In genomic region chr16:11583889-11584565, GRCh38 we compare ENCODE assay signal across 8 cellular contexts. TPM values are rescaled to one million over a fixed set of nuclear protein-coding genes. Genes with fewer than 3 reads are reported as not detected.
DNase-seq lines count a peak whose midpoint lies in the region; ATAC-seq and TF ChIP-seq lines count a peak whose summit lies in the region.

No MANE protein-coding gene starts in this region.

- peaks cover 0 to 78% (median 20%) of the 10 kb centered on the region in 12 donors for H3K4me1 ChIP-seq in heart left ventricle
- H3K4me1 ChIP-seq in transverse colon: peaks cover 6 to 68% (median 48%) of the 10 kb centered on the region in 4 donors

- H3K27ac ChIP-seq in heart left ventricle (peak overlapping the region in 10 of 12 donors; percentile 22 to 98 (median 39)), transverse colon (peak overlapping the region; percentile 91 to 95 (median 92))

- 30 to 44% (median 35%) methylated on average over 7 of the region's 7 CpGs for WGBS in heart left ventricle, 4 donors
- WGBS in transverse colon (ENCODE audit: low coverage in 1 of 2), 2 donors: 18% methylated on average over 7 of the region's 7 CpGs; no CpG with 5 or more reads in 1 of the 2 donors

- peaks cover 55% of the 10 kb centered on the region for H3K4me1 Mint-ChIP-seq in activated CD4-positive, alpha-beta memory T cell treated with anti-CD3 and anti-CD28 coated beads for 36 hours (ENCODE audit: low read depth)
- peaks cover 66 to 76% of the 10 kb centered on the region in 2 donors for H3K4me1 Mint-ChIP-seq in immature natural killer cell

- H3K4me3 Mint-ChIP-seq in activated CD4-positive, alpha-beta memory T cell treated with anti-CD3 and anti-CD28 coated beads for 36 hours: peak overlapping the region; percentile 90
- peak overlapping the region; percentile 95 to 100 (median 97) for H3K4me3 Mint-ChIP-seq in immature natural killer cell

- no peaks in the 10 kb centered on the region for H3K9me3 Mint-ChIP-seq in activated CD4-positive, alpha-beta memory T cell treated with anti-CD3 and anti-CD28 coated beads for 36 hours
- H3K9me3 Mint-ChIP-seq in immature natural killer cell: no peaks in the 10 kb centered on the region

- CTCF ChIA-PET in activated CD4-positive, alpha-beta memory T cell treated with anti-CD3 and anti-CD28 coated beads for 36 hours (lab: Charles Lee): interaction anchor here (0.6 to 2.1 kb wide), 8 partner anchors 24 to 619 kb away, joined by 3 to 7 read pairs (median 4); partner anchors contain the start of gene ZC3H7A

- intact Hi-C loops in heart left ventricle (cut with DNase I): loop anchor here in 2 of 10 donors (10.0 kb wide), 2 partner anchors 51 to 61 kb away; no protein-coding TSS in a partner anchor
- intact Hi-C loops in Right ventricle myocardium inferior (cut with DNase I): no loop called here
- intact Hi-C loops in activated CD4-positive, alpha-beta memory T cell treated with anti-CD3 and anti-CD28 coated beads for 36 hours (cut with micrococcal nuclease): loop anchor here (1.0 to 5.0 kb wide), 5 partner anchors 24 to 622 kb away; partner anchors contain the start of gene TXNDC11
- intact Hi-C loops in transverse colon (cut with DNase I; ENCODE audit: low total_unique reads): no loop called here

- DNase-seq in heart left ventricle (no peak), Right ventricle myocardium inferior (ENCODE audit: missing footprints) (no peak), immature natural killer cell (no peak), transverse colon (peak; percentile 67), SHP77 (lab: John Stamatoyannopoulos, UW) (no peak), omental fat pad (ENCODE audit: low spot score) (no peak)
- DNase-seq in activated CD4-positive, alpha-beta memory T cell treated with anti-CD3 and anti-CD28 coated beads for 36 hours: peak; percentile 34

- TF ChIP-seq CTCF in heart left ventricle (IDR thresholded peaks at IDR 0.05): no peak
- TF ChIP-seq CTCF in transverse colon (IDR thresholded peaks at IDR 0.05): no peak
- TF ChIP-seq CTCF in omental fat pad (IDR thresholded peaks at IDR 0.05): no peak

- H3K27me3 ChIP-seq in heart left ventricle (no peaks in the 10 kb centered on the region), transverse colon (no peaks in the 10 kb centered on the region)

- in situ Hi-C loops in transverse colon (cut with MboI; ENCODE audit: low pct_ligation_motif_present in 1 of 4, low pct_unique_long_range_greater_than_20kb in 1 of 4, low sequenced_read_pairs in 3 of 4): no loop called here

- TF ChIP-seq POLR2A in heart left ventricle (IDR thresholded peaks at IDR 0.05) (no peak), transverse colon (IDR thresholded peaks at IDR 0.05) (no peak), GM18505 (IDR thresholded peaks at IDR 0.05; ENCODE audit: borderline replicate concordance, extremely low read depth, insufficient read depth, insufficient read length) (no peak)

- ATAC-seq in heart left ventricle (peak in 1 of 4 donors; percentile 55), Right ventricle myocardium inferior (no peak), omental fat pad (ENCODE audit: low FRiP score) (no peak), GM18505 (IDR thresholded peaks at IDR 0.05; ENCODE audit: unreplicated experiment) (no peak)

- H3K27me3 Mint-ChIP-seq in activated CD4-positive, alpha-beta memory T cell treated with anti-CD3 and anti-CD28 coated beads for 36 hours: no peaks in the 10 kb centered on the region
- H3K27me3 Mint-ChIP-seq in immature natural killer cell (ENCODE audit: low read depth in 3 of 3): peaks cover 21 to 35% (median 28%) of the 10 kb centered on the region in 3 donors

- peak overlapping the region in 7 of 12 donors; percentile 4 to 90 (median 26) for H3K4me3 ChIP-seq in heart left ventricle
- H3K4me3 ChIP-seq in transverse colon: peak overlapping the region in 3 of 4 donors; percentile 5 to 75 (median 71)

- H3K36me3 ChIP-seq in heart left ventricle: peaks cover 0 to 8% (median 0%) of the 10 kb centered on the region in 9 donors
- H3K36me3 ChIP-seq in transverse colon: no peaks in the 10 kb centered on the region

- TF ChIP-seq EP300 in transverse colon (IDR thresholded peaks at IDR 0.05; ENCODE audit: low read depth): no peak

- H3K9me3 ChIP-seq in heart left ventricle: peaks cover 0 to 4% (median 0%) of the 10 kb centered on the region in 12 donors
- H3K9me3 ChIP-seq in transverse colon: no peaks in the 10 kb centered on the region

- POLR2A ChIA-PET in activated CD4-positive, alpha-beta memory T cell treated with anti-CD3 and anti-CD28 coated beads for 36 hours (lab: Charles Lee): interaction anchor here (1.5 kb wide), 1 partner anchor 8 kb away, joined by 5 read pairs; no protein-coding TSS in a partner anchor

- peaks cover 20% of the 10 kb centered on the region for H3K36me3 Mint-ChIP-seq in activated CD4-positive, alpha-beta memory T cell treated with anti-CD3 and anti-CD28 coated beads for 36 hours
- H3K36me3 Mint-ChIP-seq in immature natural killer cell: peaks cover 0 to 5% (median 3%) of the 10 kb centered on the region in 3 donors

- H3K27ac Mint-ChIP-seq in activated CD4-positive, alpha-beta memory T cell treated with anti-CD3 and anti-CD28 coated beads for 36 hours: peak overlapping the region; percentile 88
- peak overlapping the region; percentile 90 to 99 (median 96) for H3K27ac Mint-ChIP-seq in immature natural killer cell

RNA-seq across cellular contexts. Expression of gene LITAF, which starts 2.7 kb away (rescaled TPM):
- 100 to 1,000 TPM in 1 of 9 donors, 10 to 100 TPM in 8; 34.1 to 133 (median 54.0) TPM for total RNA-seq in heart left ventricle
- 10 to 100 TPM; 12.2 to 32.5 TPM for polyA plus RNA-seq in heart left ventricle
- total RNA-seq in Right ventricle myocardium inferior: 78.4 TPM
- 100 to 1,000 TPM; 130 to 134 TPM for total RNA-seq in activated CD4-positive, alpha-beta memory T cell treated with anti-CD3 and anti-CD28 coated beads for 36 hours
- 1,000 to 10,000 TPM; 1,031 to 1,827 (median 1,086) TPM for polyA plus RNA-seq in immature natural killer cell
- 100 to 1,000 TPM in 2 of 4 donors, 10 to 100 TPM in 2; 32.8 to 193 (median 101) TPM for total RNA-seq in transverse colon
- 100 to 1,000 TPM in 2 of 4 donors, 10 to 100 TPM in 2; 69.8 to 196 (median 103) TPM for total RNA-seq in omental fat pad

Comparison
In these comparisons a context has a peak if more than half of its experiments do, and no peak if none do; other contexts are left out.
1. DNase-seq: peak in activated CD4-positive, alpha-beta memory T cell treated with anti-CD3 and anti-CD28 coated beads for 36 hours (single experiment) and transverse colon (single experiment); none in heart left ventricle (0 of 5), Right ventricle myocardium inferior (single experiment), immature natural killer cell (0 of 3), SHP77 (0 of 2) and omental fat pad (single experiment).